In genomic region chr11:128715691-128716153, GRCh38 we compare ENCODE assay signal across 8 cellular contexts. TPM values are rescaled to one million over a fixed set of nuclear protein-coding genes. Genes with fewer than 3 reads are reported as not detected.
DNase-seq lines count a peak whose midpoint lies in the region; ATAC-seq and TF ChIP-seq lines count a peak whose summit lies in the region.

No MANE protein-coding gene starts in this region.

- no peak for ATAC-seq in naive thymus-derived CD8-positive, alpha-beta T cell
- no peak for ATAC-seq in HG02588 (IDR thresholded peaks at IDR 0.05; ENCODE audit: unreplicated experiment)
- ATAC-seq in HG03378 (IDR thresholded peaks at IDR 0.05; ENCODE audit: unreplicated experiment), result no peak

- intact Hi-C loops in lower leg skin (cut with DNase I; ENCODE audit: low total_unique reads), result no loop called here

- H3K36me3 Mint-ChIP-seq in naive thymus-derived CD8-positive, alpha-beta T cell, result peaks cover 0 to 10% (median 6%) of the 10 kb centered on the region in 3 donors

- H3K27ac Mint-ChIP-seq in naive thymus-derived CD8-positive, alpha-beta T cell, result peak overlapping the region; percentile 93 to 99 (median 97)

- DNase-seq in BE2C (peak; percentile 67), M059J (ENCODE audit: low read depth) (peak; percentile 92), choroid plexus epithelial cell (ENCODE audit: low read depth) (peak; percentile 61), lower leg skin (ENCODE audit: low spot score in 2 of 2) (no peak), GOT3 (lab: John Stamatoyannopoulos, UW) (no peak)
- no peak for DNase-seq in naive thymus-derived CD8-positive, alpha-beta T cell

- no peaks in the 10 kb centered on the region for H3K36me3 ChIP-seq in BE2C

- H3K4me3 Mint-ChIP-seq in naive thymus-derived CD8-positive, alpha-beta T cell, result peak overlapping the region; percentile 52 to 95 (median 86)

- H3K4me3 ChIP-seq in BE2C (ENCODE audit: low read depth, low read length), result no peak overlapping the region
- H3K4me3 ChIP-seq in choroid plexus epithelial cell (ENCODE audit: low read depth, low read length), result no peak overlapping the region
- no peak overlapping the region for H3K4me3 ChIP-seq in lower leg skin (ENCODE audit: low read depth, poor library complexity, severe bottlenecking)

- H3K27me3 ChIP-seq in BE2C, result no peaks in the 10 kb centered on the region

- peaks cover 16% of the 10 kb centered on the region for H3K4me1 ChIP-seq in BE2C

- no peak for TF ChIP-seq POLR2A in lower leg skin (IDR thresholded peaks at IDR 0.05)

- H3K27me3 Mint-ChIP-seq in naive thymus-derived CD8-positive, alpha-beta T cell, result no peaks in the 10 kb centered on the region

- TF ChIP-seq CTCF in BE2C (IDR thresholded peaks at IDR 0.05; ENCODE audit: low read depth, low read length), result no peak
- no peak for TF ChIP-seq CTCF in choroid plexus epithelial cell (conservative IDR thresholded peaks at IDR 0.05; ENCODE audit: low read depth, low read length)
- no peak for TF ChIP-seq CTCF in lower leg skin (IDR thresholded peaks at IDR 0.05)

- 53 to 61% methylated on average over 2 of the region's 2 CpGs for WGBS in lower leg skin, 2 donors

- no peaks in the 10 kb centered on the region for H3K9me3 Mint-ChIP-seq in naive thymus-derived CD8-positive, alpha-beta T cell

- H3K9me3 ChIP-seq in BE2C, result no peaks in the 10 kb centered on the region

- POLR2A ChIA-PET in naive thymus-derived CD8-positive, alpha-beta T cell (lab: Charles Lee), result interaction anchor here (1.0 to 6.9 kb wide), 8 partner anchors 10 to 31 kb away, joined by 3 to 75 read pairs (median 6); partner anchors contain the start of gene FLI1

- peaks cover 69 to 97% (median 93%) of the 10 kb centered on the region in 4 donors for H3K4me1 Mint-ChIP-seq in naive thymus-derived CD8-positive, alpha-beta T cell

RNA-seq across cellular contexts. Expression of gene FLI1, which starts 21.9 kb away (rescaled TPM):
- 2.7 TPM for polyA plus RNA-seq in BE2C (2012; ENCODE audit: insufficient read depth, insufficient read length, low read depth)
- total RNA-seq in M059J (2014; rRNA removed; shearing (Covaris generic)), result 9.6 and 12.0 TPM in 2 replicates
- 10 to 100 TPM; 87.7 to 87.9 TPM for total RNA-seq in naive thymus-derived CD8-positive, alpha-beta T cell
- 10 to 100 TPM; 54.9 to 64.5 (median 58.7) TPM for polyA plus RNA-seq in naive thymus-derived CD8-positive, alpha-beta T cell
- 10 to 100 TPM in 1 of 4 donors, 1 to 10 TPM in 3; 3.8 to 16.5 (median 6.8) TPM for total RNA-seq in lower leg skin

Comparison
In these comparisons a context has a peak if more than half of its experiments do, and no peak if none do; other contexts are left out.
1. DNase-seq: peak in BE2C (single experiment), M059J (single experiment) and choroid plexus epithelial cell (single experiment); none in naive thymus-derived CD8-positive, alpha-beta T cell (0 of 10), lower leg skin (0 of 2) and GOT3 (single experiment).